In the genomic region with DNA sequence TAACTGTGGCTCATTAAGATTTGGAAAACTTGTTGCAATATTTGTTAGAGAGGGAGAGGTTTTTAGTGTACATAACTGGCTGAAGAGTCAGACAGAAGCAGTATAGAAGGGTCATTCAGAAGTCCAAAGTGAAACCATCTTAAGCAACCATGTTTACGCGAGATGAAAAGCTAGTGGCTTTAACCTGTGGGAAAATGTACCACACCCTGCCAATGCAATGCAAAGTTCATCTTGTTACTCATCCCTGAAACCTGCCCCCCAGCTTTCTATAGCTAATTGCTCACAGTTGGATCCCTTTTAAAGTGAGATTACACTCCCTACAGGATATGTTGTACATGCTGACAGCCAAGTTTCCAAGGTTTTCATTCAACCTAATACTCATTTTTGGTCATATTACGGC, we compare ENCODE assay signal across 15 cellular contexts.
DNase-seq lines count a peak whose midpoint lies in the region; ATAC-seq and TF ChIP-seq lines count a peak whose summit lies in the region.
"Had no signal": no experiment of that assay in that cellular context is flagged by ENCODE, and none has a peak within 500 bp of the region (broad histone marks: within the 10 kb centered on the region; RNA-seq: fewer than 3 reads in every experiment).

No MANE protein-coding gene starts in this region.

- DNase-seq in Daoy (ENCODE audit: low read depth) (peak; percentile 77), LoVo (ENCODE audit: low spot score) (peak; percentile 92), brain microvascular endothelial cell (peak; percentile 36), HK-2 (ENCODE audit: unreplicated experiment) (no peak)
- no peak for DNase-seq in activated naive CD4-positive, alpha-beta T cell (lab: John Stamatoyannopoulos, UW)
- DNase-seq: anterior cingulate cortex, GOT3, immature natural killer cell, SIG-M5 had no signal

- ATAC-seq in GM18511 (IDR thresholded peaks at IDR 0.05; ENCODE audit: unreplicated experiment) (no peak), HG03025 (IDR thresholded peaks at IDR 0.05; ENCODE audit: low FRiP score, unreplicated experiment) (no peak)
- ATAC-seq: natural killer cell treated with Interleukin-12 subunit alpha and Interleukin-12 subunit beta and Interleukin-15 and Interleukin-18, amount 100 ng/mL, for 72 hours had no signal

- TF ChIP-seq CTCF in brain microvascular endothelial cell (IDR thresholded peaks at IDR 0.05; ENCODE audit: low read depth, low read length, missing control alignments) (no peak), liver (IDR thresholded peaks at IDR 0.05; ENCODE audit: low read depth, low read length, missing input control) (no peak)

- no peak overlapping the region for H3K9ac ChIP-seq in liver (ENCODE audit: low read depth in 1 of 2, low read length in 2 of 2)
- H3K9ac ChIP-seq: BLaER1 treated with 17β-estradiol and CSF1 and Interleukin-3, amounts not matched to agents 10 nM and 100 nM had no signal

- H3K9me3 ChIP-seq in liver (ENCODE audit: control insufficient read depth in 4 of 4, low read length in 3 of 4), result no peaks in the 10 kb centered on the region
- H3K9me3 ChIP-seq: vagina had no signal

- no peak for TF ChIP-seq RAD21 in liver (IDR thresholded peaks at IDR 0.05)

- peaks cover 0 to 26% (median 15%) of the 10 kb centered on the region in 4 donors for H3K4me1 ChIP-seq in liver (ENCODE audit: control insufficient read depth in 4 of 4, insufficient read depth in 4 of 4, low read length in 3 of 4)

- in situ Hi-C loops in brain microvascular endothelial cell (cut with HindIII; ENCODE audit: low pct_ligation_motif_present, low sequenced_read_pairs), result no loop called here

- H3K36me3 ChIP-seq in brain microvascular endothelial cell (replicated peaks) (no peaks in the 10 kb centered on the region), liver (ENCODE audit: control insufficient read depth in 4 of 4, insufficient read depth in 3 of 4, low read depth in 1 of 4, low read length in 3 of 4) (no peaks in the 10 kb centered on the region)
- H3K36me3 ChIP-seq: BLaER1 treated with 17β-estradiol and CSF1 and Interleukin-3, amounts not matched to agents 10 nM and 100 nM; vagina had no signal

- H3K27ac ChIP-seq in brain microvascular endothelial cell, result no peak overlapping the region
- H3K27ac ChIP-seq in liver (ENCODE audit: low read depth in 1 of 2, low read length in 2 of 2), result no peak overlapping the region
- H3K27ac ChIP-seq: BLaER1 treated with 17β-estradiol and CSF1 and Interleukin-3, amounts not matched to agents 10 nM and 100 nM; vagina had no signal

- H3K27me3 ChIP-seq in brain microvascular endothelial cell (replicated peaks), result no peaks in the 10 kb centered on the region
- H3K27me3 ChIP-seq in liver (ENCODE audit: control insufficient read depth in 4 of 4, insufficient read depth in 4 of 4, low read length in 3 of 4), result no peaks in the 10 kb centered on the region
- H3K27me3 ChIP-seq: BLaER1 treated with 17β-estradiol and CSF1 and Interleukin-3, amounts not matched to agents 10 nM and 100 nM; vagina had no signal

- WGBS in liver, result 74% methylated on average over 3 of the region's 3 CpGs

- H3K4me3 ChIP-seq in brain microvascular endothelial cell (ENCODE audit: low read depth, low read length) (no peak overlapping the region), liver (ENCODE audit: low read depth in 1 of 3, low read length in 3 of 3) (no peak overlapping the region)
- H3K4me3 ChIP-seq: BLaER1 treated with 17β-estradiol and CSF1 and Interleukin-3, amounts not matched to agents 10 nM and 100 nM; vagina had no signal

TF ChIP-seq in liver, 16 proteins besides CTCF, POLR2A, EP300 and RAD21:
- TF ChIP-seq RXRA (IDR thresholded peaks at IDR 0.05) (peak in 1 of 2 donors; percentile 29), SP1 (IDR thresholded peaks at IDR 0.05) (peak; percentile 8), HNF4A (conservative IDR thresholded peaks at IDR 0.05) (peak in 1 of 2 donors; percentile 21), GABPA (IDR thresholded peaks at IDR 0.05 in 1 of 2, conservative IDR thresholded peaks at IDR 0.05 in 1 of 2) (no peak), NR2F2 (IDR thresholded peaks at IDR 0.05) (no peak), FOXA2 (IDR thresholded peaks at IDR 0.05) (no peak), FOXA1 (IDR thresholded peaks at IDR 0.05) (no peak), YY1 (IDR thresholded peaks at IDR 0.05) (no peak), EGR1 (IDR thresholded peaks at IDR 0.05; ENCODE audit: low read depth in 2 of 2) (no peak), TAF1 (conservative IDR thresholded peaks at IDR 0.05) (no peak), HNF4G (IDR thresholded peaks at IDR 0.05) (no peak), JUND (IDR thresholded peaks at IDR 0.05) (no peak)
- TF ChIP-seq, protein P1, sequence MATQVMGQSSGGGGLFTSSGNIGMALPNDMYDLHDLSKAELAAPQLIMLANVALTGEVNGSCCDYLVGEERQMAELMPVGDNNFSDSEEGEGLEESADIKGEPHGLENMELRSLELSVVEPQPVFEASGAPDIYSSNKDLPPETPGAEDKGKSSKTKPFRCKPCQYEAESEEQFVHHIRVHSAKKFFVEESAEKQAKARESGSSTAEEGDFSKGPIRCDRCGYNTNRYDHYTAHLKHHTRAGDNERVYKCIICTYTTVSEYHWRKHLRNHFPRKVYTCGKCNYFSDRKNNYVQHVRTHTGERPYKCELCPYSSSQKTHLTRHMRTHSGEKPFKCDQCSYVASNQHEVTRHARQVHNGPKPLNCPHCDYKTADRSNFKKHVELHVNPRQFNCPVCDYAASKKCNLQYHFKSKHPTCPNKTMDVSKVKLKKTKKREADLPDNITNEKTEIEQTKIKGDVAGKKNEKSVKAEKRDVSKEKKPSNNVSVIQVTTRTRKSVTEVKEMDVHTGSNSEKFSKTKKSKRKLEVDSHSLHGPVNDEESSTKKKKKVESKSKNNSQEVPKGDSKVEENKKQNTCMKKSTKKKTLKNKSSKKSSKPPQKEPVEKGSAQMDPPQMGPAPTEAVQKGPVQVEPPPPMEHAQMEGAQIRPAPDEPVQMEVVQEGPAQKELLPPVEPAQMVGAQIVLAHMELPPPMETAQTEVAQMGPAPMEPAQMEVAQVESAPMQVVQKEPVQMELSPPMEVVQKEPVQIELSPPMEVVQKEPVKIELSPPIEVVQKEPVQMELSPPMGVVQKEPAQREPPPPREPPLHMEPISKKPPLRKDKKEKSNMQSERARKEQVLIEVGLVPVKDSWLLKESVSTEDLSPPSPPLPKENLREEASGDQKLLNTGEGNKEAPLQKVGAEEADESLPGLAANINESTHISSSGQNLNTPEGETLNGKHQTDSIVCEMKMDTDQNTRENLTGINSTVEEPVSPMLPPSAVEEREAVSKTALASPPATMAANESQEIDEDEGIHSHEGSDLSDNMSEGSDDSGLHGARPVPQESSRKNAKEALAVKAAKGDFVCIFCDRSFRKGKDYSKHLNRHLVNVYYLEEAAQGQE (IDR thresholded peaks at IDR 0.05), result no peak
- TF ChIP-seq, protein P2, sequence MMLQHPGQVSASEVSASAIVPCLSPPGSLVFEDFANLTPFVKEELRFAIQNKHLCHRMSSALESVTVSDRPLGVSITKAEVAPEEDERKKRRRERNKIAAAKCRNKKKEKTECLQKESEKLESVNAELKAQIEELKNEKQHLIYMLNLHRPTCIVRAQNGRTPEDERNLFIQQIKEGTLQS (IDR thresholded peaks at IDR 0.05), result no peak
- TF ChIP-seq, protein P3, sequence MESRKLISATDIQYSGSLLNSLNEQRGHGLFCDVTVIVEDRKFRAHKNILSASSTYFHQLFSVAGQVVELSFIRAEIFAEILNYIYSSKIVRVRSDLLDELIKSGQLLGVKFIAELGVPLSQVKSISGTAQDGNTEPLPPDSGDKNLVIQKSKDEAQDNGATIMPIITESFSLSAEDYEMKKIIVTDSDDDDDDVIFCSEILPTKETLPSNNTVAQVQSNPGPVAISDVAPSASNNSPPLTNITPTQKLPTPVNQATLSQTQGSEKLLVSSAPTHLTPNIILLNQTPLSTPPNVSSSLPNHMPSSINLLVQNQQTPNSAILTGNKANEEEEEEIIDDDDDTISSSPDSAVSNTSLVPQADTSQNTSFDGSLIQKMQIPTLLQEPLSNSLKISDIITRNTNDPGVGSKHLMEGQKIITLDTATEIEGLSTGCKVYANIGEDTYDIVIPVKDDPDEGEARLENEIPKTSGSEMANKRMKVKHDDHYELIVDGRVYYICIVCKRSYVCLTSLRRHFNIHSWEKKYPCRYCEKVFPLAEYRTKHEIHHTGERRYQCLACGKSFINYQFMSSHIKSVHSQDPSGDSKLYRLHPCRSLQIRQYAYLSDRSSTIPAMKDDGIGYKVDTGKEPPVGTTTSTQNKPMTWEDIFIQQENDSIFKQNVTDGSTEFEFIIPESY (IDR thresholded peaks at IDR 0.05), result no peak
- TF ChIP-seq, protein P4, sequence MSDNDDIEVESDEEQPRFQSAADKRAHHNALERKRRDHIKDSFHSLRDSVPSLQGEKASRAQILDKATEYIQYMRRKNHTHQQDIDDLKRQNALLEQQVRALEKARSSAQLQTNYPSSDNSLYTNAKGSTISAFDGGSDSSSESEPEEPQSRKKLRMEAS (IDR thresholded peaks at IDR 0.05), result no peak

Comparison
In these comparisons a context has a peak if more than half of its experiments do, and no peak if none do; other contexts are left out.
1. DNase-seq: peak in Daoy (single experiment), LoVo (single experiment) and brain microvascular endothelial cell (single experiment); none in activated naive CD4-positive, alpha-beta T cell (0 of 4) and HK-2 (single experiment).